In the genomic region with DNA sequence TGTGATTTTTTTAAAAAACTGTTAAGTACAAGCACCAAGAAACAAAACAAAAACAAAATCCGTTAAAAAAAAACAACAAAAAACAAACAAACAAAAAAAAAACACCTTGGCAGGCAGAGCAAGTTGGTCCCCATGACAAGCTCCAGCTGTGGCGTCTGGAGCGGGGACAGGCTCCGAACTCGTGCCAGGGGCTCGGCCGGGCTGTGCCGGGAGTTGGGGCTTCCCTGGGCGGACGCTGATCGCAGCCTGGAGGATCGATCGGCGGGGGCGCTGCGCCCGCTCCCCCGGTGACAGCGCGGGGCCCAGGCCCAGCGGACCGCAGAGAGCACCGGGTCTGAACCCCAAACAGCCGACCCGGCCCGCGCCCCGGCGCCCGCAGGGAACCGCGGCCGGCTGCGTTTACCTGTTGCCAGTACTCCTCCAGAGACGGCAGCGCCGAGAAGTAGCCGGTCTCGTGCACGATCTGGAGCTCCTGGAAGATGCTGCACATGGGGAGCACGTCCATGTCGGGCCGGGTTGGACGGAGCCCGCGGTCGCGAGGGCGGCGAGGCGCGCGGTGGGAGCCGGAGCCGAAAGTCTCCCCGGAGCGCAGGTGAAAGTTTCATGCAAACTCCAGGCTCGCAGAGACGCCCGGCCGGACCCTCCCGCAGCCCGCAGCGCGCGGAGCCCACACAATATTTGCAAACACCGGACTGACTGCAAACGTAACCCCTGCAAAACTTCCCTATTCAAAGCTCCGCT, we compare ENCODE assay signal across 8 cellular contexts. TPM values are rescaled to one million over a fixed set of nuclear protein-coding genes. Genes with fewer than 3 reads are reported as not detected.
DNase-seq lines count a peak whose midpoint lies in the region; ATAC-seq and TF ChIP-seq lines count a peak whose summit lies in the region.

A gene (minus strand): TSS at position 700 of the 741 bp plus-strand sequence. CDS start 195 bp downstream, at position 505.

- peaks cover 64% of the 10 kb centered on the region for H3K36me3 Mint-ChIP-seq in CD4-positive, alpha-beta T cell (ENCODE audit: low read depth)
- H3K36me3 Mint-ChIP-seq in activated T-helper 17 cell treated with anti-CD3 and anti-CD28 coated beads, Interleukin-2, amount 50 U/mL, for 72 hours (ENCODE audit: low read depth), result peaks cover 74% of the 10 kb centered on the region

- peak within 1 kb of the TSS; percentile 79 for H2AFZ ChIP-seq in neuronal stem cell (ENCODE audit: low read length)

- peak within 1 kb of the TSS; percentile 97 for H3K27ac Mint-ChIP-seq in CD4-positive, alpha-beta T cell
- H3K27ac Mint-ChIP-seq in activated T-helper 17 cell treated with anti-CD3 and anti-CD28 coated beads, Interleukin-2, amount 50 U/mL, for 72 hours, result peak within 1 kb of the TSS; percentile 100

- H3K9ac ChIP-seq in neuronal stem cell (ENCODE audit: low read depth, low read length, poor library complexity), result peak within 1 kb of the TSS; percentile 88

- H3K14ac ChIP-seq in neuronal stem cell (ENCODE audit: low read length), result peak within 1 kb of the TSS; percentile 79

- peak within 1 kb of the TSS; percentile 56 for H2BK120ac ChIP-seq in neuronal stem cell (ENCODE audit: low read depth, low read length)

- peaks cover 6 to 13% of the 10 kb centered on the region in 2 donors for H3K4me1 ChIP-seq in neuronal stem cell (ENCODE audit: control insufficient read depth in 2 of 2, insufficient read depth in 1 of 2, low read depth in 1 of 2, low read length in 2 of 2)

- peak within 1 kb of the TSS; percentile 93 to 99 for H3K4me3 ChIP-seq in neuronal stem cell (ENCODE audit: low read length in 2 of 2)

- peak within 1 kb of the TSS; percentile 90 for H2BK15ac ChIP-seq in neuronal stem cell (ENCODE audit: low read length)

- H3K4ac ChIP-seq in neuronal stem cell (ENCODE audit: low read length), result no peak within 1 kb of the TSS

- H2BK5ac ChIP-seq in neuronal stem cell (ENCODE audit: low read length), result peak within 1 kb of the TSS; percentile 96

- H3K27ac ChIP-seq in CD4-positive, alpha-beta T cell (ENCODE audit: low read depth, low read length), result peak within 1 kb of the TSS; percentile 99
- peak within 1 kb of the TSS; percentile 86 for H3K27ac ChIP-seq in neuronal stem cell (replicated peaks; ENCODE audit: low read length)

- no peak for TF ChIP-seq CTCF in CD4-positive, alpha-beta T cell (IDR thresholded peaks at IDR 0.05)

- no peaks in the 10 kb centered on the region for H3K27me3 ChIP-seq in CD4-positive, alpha-beta T cell (ENCODE audit: control insufficient read depth, insufficient read depth, low read length)
- peaks cover 0 to 3% (median 0%) of the 10 kb centered on the region in 3 experiments for H3K27me3 ChIP-seq in neuronal stem cell (ENCODE audit: control insufficient read depth in 3 of 3, insufficient read depth in 3 of 3, low read depth in 1 of 3, low read length in 3 of 3)

- no peak for ATAC-seq in CD4-positive, alpha-beta T cell (ENCODE audit: poor library complexity)
- peak; percentile 2 for ATAC-seq in GM19328 (IDR thresholded peaks at IDR 0.05; ENCODE audit: unreplicated experiment)
- ATAC-seq in activated T-helper 17 cell treated with anti-CD3 and anti-CD28 coated beads, Interleukin-2, amount 50 U/mL, for 72 hours (replicated peaks), result no peak

- peak within 1 kb of the TSS; percentile 98 for H3K4me3 Mint-ChIP-seq in CD4-positive, alpha-beta T cell
- H3K4me3 Mint-ChIP-seq in activated T-helper 17 cell treated with anti-CD3 and anti-CD28 coated beads, Interleukin-2, amount 50 U/mL, for 72 hours, result peak within 1 kb of the TSS; percentile 98

- no peaks in the 10 kb centered on the region for H3K9me3 ChIP-seq in CD4-positive, alpha-beta T cell (ENCODE audit: control insufficient read depth, low read length)
- peaks cover 0 to 8% of the 10 kb centered on the region in 2 donors for H3K9me3 ChIP-seq in neuronal stem cell (replicated peaks in 1 of 2; ENCODE audit: control insufficient read depth in 2 of 2, insufficient read depth in 1 of 2, low read depth in 1 of 2, low read length in 2 of 2)

- H3K18ac ChIP-seq in neuronal stem cell (ENCODE audit: low read length), result peak within 1 kb of the TSS; percentile 97

- H4K8ac ChIP-seq in neuronal stem cell (ENCODE audit: low read depth, low read length), result no peak within 1 kb of the TSS

- POLR2A ChIA-PET in CD4-positive, alpha-beta T cell (lab: Charles Lee), result interaction anchor here (0.5 to 6.8 kb wide), 82 partner anchors 10 to 1507 kb away, joined by 3 to 497 read pairs (median 5); a partner anchor contains a TSS

- H3K4me1 Mint-ChIP-seq in CD4-positive, alpha-beta T cell (ENCODE audit: low read depth), result peaks cover 51% of the 10 kb centered on the region
- peaks cover 31% of the 10 kb centered on the region for H3K4me1 Mint-ChIP-seq in activated T-helper 17 cell treated with anti-CD3 and anti-CD28 coated beads, Interleukin-2, amount 50 U/mL, for 72 hours

- peak within 1 kb of the TSS; percentile 88 for H3K4me2 ChIP-seq in neuronal stem cell (ENCODE audit: insufficient read depth, low read length, poor library complexity, severe bottlenecking)

- peak within 1 kb of the TSS; percentile 91 for H2AK5ac ChIP-seq in neuronal stem cell (ENCODE audit: low read depth, low read length)

- peak within 1 kb of the TSS; percentile 100 for H3K23ac ChIP-seq in neuronal stem cell (ENCODE audit: low read depth, low read length, poor library complexity)

- DNase-seq in CD4-positive, alpha-beta T cell, result peak in 3 of 10 experiments; percentile 21 to 61 (median 41)
- DNase-seq in HT-29 (ENCODE audit: low spot score) (no peak), germinal center (ENCODE audit: low spot score) (peak; percentile 65), neuronal stem cell (ENCODE audit: low spot score) (no peak), NCI-H524 treated with DMSO at 0.1 percent for 48 hours (lab: John Stamatoyannopoulos, UW) (no peak), KBM-7 (no peak)

- in situ Hi-C loops in KBM-7 (cut with MboI; ENCODE audit: low pct_unique_long_range_greater_than_20kb, low sequenced_read_pairs), result no loop called here

- peaks cover 20 to 30% of the 10 kb centered on the region in 2 donors for H3K36me3 ChIP-seq in neuronal stem cell (replicated peaks in 1 of 2; ENCODE audit: control insufficient read depth in 2 of 2, insufficient read depth in 2 of 2, low read length in 2 of 2)

- H3K79me1 ChIP-seq in neuronal stem cell (ENCODE audit: low read depth, low read length), result peaks cover 9% of the 10 kb centered on the region

- no peak within 1 kb of the TSS for H4K91ac ChIP-seq in neuronal stem cell (ENCODE audit: low read depth, low read length, poor library complexity)

- H3K9me3 Mint-ChIP-seq in CD4-positive, alpha-beta T cell, result peaks cover 2% of the 10 kb centered on the region
- H3K9me3 Mint-ChIP-seq in activated T-helper 17 cell treated with anti-CD3 and anti-CD28 coated beads, Interleukin-2, amount 50 U/mL, for 72 hours, result no peaks in the 10 kb centered on the region

- WGBS in neuronal stem cell (ENCODE audit: extremely low coverage in 2 of 2, insufficient read length in 2 of 2, insufficient replicate concordance in 1 of 2), 2 donors, result no CpG with 5 or more reads among the region's 69 CpGs

- no peak within 1 kb of the TSS for H2BK12ac ChIP-seq in neuronal stem cell (ENCODE audit: low read length)

- intact Hi-C loops in CD4-positive, alpha-beta T cell (cut with DNase I, micrococcal nuclease), result loop anchor here (2.0 to 10.0 kb wide), 4 partner anchors 88 to 332 kb away; no protein-coding TSS in a partner anchor

- no peaks in the 10 kb centered on the region for H3K27me3 Mint-ChIP-seq in CD4-positive, alpha-beta T cell
- no peaks in the 10 kb centered on the region for H3K27me3 Mint-ChIP-seq in activated T-helper 17 cell treated with anti-CD3 and anti-CD28 coated beads, Interleukin-2, amount 50 U/mL, for 72 hours

- CTCF ChIA-PET in CD4-positive, alpha-beta T cell (lab: Charles Lee), result interaction anchor here (0.9 to 2.8 kb wide), 7 partner anchors 9 to 108 kb away, joined by 3 to 10 read pairs (median 3); no protein-coding TSS in a partner anchor

RNA-seq across cellular contexts. Expression of the gene that starts here (rescaled TPM):
- total RNA-seq in CD4-positive, alpha-beta T cell, result 100 to 1,000 TPM; 851 to 874 TPM
- 155 and 182 TPM in 2 replicates for total RNA-seq in HT-29 (2014; rRNA removed; shearing (Covaris generic))
- 100 to 1,000 TPM; 163 to 201 TPM for total RNA-seq in activated T-helper 17 cell treated with anti-CD3 and anti-CD28 coated beads, Interleukin-2, amount 50 U/mL, for 72 hours
- polyA plus RNA-seq in neuronal stem cell (2013, experiment 1 of 2), result 12.9 TPM
- 13.2 TPM for polyA plus RNA-seq in neuronal stem cell (2013, experiment 2 of 2)
